1 cellular context compared by ENCODE assay signal in genomic region chr6:109048176-109048575, GRCh38.
TF ChIP-seq lines count a peak whose summit lies in the region.

No MANE protein-coding gene starts in this region.

TF ChIP-seq in HepG2, 621 proteins besides CTCF, POLR2A, EP300 and RAD21:
- TF ChIP-seq ZNF788 (CRISPR knock-in tag; IDR thresholded peaks at IDR 0.05; ENCODE audit: borderline replicate concordance): no peak
- no peak for TF ChIP-seq EHMT2 (IDR thresholded peaks at IDR 0.05; ENCODE audit: borderline replicate concordance, low read depth, low read length)
- TF ChIP-seq ZNF704 (CRISPR knock-in tag; IDR thresholded peaks at IDR 0.05; ENCODE audit: borderline replicate concordance): no peak
- TF ChIP-seq, protein P1, sequence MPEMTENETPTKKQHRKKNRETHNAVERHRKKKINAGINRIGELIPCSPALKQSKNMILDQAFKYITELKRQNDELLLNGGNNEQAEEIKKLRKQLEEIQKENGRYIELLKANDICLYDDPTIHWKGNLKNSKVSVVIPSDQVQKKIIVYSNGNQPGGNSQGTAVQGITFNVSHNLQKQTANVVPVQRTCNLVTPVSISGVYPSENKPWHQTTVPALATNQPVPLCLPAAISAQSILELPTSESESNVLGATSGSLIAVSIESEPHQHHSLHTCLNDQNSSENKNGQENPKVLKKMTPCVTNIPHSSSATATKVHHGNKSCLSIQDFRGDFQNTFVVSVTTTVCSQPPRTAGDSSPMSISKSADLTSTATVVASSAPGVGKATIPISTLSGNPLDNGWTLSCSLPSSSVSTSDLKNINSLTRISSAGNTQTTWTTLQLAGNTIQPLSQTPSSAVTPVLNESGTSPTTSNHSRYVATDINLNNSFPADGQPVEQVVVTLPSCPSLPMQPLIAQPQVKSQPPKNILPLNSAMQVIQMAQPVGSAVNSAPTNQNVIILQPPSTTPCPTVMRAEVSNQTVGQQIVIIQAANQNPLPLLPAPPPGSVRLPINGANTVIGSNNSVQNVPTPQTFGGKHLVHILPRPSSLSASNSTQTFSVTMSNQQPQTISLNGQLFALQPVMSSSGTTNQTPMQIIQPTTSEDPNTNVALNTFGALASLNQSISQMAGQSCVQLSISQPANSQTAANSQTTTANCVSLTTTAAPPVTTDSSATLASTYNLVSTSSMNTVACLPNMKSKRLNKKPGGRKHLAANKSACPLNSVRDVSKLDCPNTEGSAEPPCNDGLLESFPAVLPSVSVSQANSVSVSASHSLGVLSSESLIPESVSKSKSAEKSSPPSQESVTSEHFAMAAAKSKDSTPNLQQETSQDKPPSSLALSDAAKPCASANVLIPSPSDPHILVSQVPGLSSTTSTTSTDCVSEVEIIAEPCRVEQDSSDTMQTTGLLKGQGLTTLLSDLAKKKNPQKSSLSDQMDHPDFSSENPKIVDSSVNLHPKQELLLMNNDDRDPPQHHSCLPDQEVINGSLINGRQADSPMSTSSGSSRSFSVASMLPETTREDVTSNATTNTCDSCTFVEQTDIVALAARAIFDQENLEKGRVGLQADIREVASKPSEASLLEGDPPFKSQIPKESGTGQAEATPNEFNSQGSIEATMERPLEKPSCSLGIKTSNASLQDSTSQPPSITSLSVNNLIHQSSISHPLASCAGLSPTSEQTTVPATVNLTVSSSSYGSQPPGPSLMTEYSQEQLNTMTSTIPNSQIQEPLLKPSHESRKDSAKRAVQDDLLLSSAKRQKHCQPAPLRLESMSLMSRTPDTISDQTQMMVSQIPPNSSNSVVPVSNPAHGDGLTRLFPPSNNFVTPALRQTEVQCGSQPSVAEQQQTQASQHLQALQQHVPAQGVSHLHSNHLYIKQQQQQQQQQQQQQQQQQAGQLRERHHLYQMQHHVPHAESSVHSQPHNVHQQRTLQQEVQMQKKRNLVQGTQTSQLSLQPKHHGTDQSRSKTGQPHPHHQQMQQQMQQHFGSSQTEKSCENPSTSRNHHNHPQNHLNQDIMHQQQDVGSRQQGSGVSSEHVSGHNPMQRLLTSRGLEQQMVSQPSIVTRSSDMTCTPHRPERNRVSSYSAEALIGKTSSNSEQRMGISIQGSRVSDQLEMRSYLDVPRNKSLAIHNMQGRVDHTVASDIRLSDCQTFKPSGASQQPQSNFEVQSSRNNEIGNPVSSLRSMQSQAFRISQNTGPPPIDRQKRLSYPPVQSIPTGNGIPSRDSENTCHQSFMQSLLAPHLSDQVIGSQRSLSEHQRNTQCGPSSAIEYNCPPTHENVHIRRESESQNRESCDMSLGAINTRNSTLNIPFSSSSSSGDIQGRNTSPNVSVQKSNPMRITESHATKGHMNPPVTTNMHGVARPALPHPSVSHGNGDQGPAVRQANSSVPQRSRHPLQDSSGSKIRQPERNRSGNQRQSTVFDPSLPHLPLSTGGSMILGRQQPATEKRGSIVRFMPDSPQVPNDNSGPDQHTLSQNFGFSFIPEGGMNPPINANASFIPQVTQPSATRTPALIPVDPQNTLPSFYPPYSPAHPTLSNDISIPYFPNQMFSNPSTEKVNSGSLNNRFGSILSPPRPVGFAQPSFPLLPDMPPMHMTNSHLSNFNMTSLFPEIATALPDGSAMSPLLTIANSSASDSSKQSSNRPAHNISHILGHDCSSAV (CRISPR knock-in tag; IDR thresholded peaks at IDR 0.05; ENCODE audit: borderline replicate concordance): no peak
- TF ChIP-seq, protein P2, sequence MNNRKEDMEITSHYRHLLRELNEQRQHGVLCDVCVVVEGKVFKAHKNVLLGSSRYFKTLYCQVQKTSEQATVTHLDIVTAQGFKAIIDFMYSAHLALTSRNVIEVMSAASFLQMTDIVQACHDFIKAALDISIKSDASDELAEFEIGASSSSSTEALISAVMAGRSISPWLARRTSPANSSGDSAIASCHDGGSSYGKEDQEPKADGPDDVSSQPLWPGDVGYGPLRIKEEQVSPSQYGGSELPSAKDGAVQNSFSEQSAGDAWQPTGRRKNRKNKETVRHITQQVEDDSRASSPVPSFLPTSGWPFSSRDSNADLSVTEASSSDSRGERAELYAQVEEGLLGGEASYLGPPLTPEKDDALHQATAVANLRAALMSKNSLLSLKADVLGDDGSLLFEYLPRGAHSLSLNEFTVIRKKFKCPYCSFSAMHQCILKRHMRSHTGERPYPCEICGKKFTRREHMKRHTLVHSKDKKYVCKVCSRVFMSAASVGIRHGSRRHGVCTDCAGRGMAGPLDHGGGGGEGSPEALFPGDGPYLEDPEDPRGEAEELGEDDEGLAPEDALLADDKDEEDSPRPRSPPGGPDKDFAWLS (CRISPR knock-in tag; IDR thresholded peaks at IDR 0.05; ENCODE audit: borderline replicate concordance): no peak
- TF ChIP-seq, protein P3, sequence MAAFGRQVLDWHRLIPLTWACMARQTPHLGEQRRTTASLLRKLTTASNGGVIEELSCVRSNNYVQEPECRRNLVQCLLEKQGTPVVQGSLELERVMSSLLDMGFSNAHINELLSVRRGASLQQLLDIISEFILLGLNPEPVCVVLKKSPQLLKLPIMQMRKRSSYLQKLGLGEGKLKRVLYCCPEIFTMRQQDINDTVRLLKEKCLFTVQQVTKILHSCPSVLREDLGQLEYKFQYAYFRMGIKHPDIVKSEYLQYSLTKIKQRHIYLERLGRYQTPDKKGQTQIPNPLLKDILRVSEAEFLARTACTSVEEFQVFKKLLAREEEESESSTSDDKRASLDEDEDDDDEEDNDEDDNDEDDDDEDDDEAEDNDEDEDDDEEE (CRISPR knock-in tag; IDR thresholded peaks at IDR 0.05): no peak
- no peak for TF ChIP-seq ESRRA (CRISPR knock-in tag; IDR thresholded peaks at IDR 0.05; ENCODE audit: low read depth)
- TF ChIP-seq FLYWCH1 (CRISPR knock-in tag; IDR thresholded peaks at IDR 0.05): no peak
- TF ChIP-seq, protein P4, sequence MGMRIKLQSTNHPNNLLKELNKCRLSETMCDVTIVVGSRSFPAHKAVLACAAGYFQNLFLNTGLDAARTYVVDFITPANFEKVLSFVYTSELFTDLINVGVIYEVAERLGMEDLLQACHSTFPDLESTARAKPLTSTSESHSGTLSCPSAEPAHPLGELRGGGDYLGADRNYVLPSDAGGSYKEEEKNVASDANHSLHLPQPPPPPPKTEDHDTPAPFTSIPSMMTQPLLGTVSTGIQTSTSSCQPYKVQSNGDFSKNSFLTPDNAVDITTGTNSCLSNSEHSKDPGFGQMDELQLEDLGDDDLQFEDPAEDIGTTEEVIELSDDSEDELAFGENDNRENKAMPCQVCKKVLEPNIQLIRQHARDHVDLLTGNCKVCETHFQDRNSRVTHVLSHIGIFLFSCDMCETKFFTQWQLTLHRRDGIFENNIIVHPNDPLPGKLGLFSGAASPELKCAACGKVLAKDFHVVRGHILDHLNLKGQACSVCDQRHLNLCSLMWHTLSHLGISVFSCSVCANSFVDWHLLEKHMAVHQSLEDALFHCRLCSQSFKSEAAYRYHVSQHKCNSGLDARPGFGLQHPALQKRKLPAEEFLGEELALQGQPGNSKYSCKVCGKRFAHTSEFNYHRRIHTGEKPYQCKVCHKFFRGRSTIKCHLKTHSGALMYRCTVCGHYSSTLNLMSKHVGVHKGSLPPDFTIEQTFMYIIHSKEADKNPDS (CRISPR knock-in tag; IDR thresholded peaks at IDR 0.05): no peak
- no peak for TF ChIP-seq SMARCE1 (IDR thresholded peaks at IDR 0.05; ENCODE audit: borderline replicate concordance)
- TF ChIP-seq TBX2 (CRISPR knock-in tag; IDR thresholded peaks at IDR 0.05; ENCODE audit: borderline replicate concordance): no peak
TF ChIP-seq in HepG2: peak in this region for 0.
